ENCODE assay signal across 8 cellular contexts in the genomic region with DNA sequence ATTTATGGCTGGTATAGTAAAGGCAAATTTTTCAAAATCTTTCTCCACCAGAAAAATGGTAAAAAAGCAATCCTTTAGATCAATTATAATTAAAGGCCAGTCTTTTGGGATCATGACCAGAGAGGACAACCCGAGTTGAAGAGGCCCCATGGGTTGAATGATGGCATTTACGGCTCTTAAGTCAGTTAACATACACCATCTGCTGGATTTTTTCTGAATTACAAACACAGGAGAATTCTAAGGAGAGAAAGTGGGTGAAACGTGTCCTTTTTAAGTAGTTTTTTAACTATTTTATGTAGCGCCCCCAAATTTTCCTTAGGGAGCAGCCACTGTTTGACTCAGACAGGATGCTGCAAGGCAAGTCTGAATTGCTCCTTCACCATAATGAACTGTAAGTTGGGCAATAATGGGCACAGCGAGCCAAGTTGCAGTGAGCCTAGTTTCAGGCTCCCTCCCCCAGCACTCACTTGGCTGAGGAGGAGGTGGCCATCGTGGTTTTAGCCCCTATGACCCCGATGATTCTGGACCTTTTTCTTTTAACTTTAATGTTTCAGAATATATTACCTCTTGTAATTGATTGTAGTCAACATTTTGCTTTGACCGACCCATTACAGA. TPM values are rescaled to one million over a fixed set of nuclear protein-coding genes. Genes with fewer than 3 reads are reported as not detected.
DNase-seq lines count a peak whose midpoint lies in the region; ATAC-seq and TF ChIP-seq lines count a peak whose summit lies in the region.

No MANE protein-coding gene starts in this region.

- H3K9me2 ChIP-seq in neural cell (ENCODE audit: insufficient read depth, low read length): no peaks in the 10 kb centered on the region

- H3K36me3 ChIP-seq in neural cell (ENCODE audit: insufficient read depth, low read length): no peaks in the 10 kb centered on the region

- no peak for TF ChIP-seq EP300 in neural cell (conservative IDR thresholded peaks at IDR 0.05; ENCODE audit: poor library complexity, severe bottlenecking)

- no peaks in the 10 kb centered on the region for H3K27me3 Mint-ChIP-seq in effector memory CD8-positive, alpha-beta T cell
- H3K27me3 Mint-ChIP-seq in activated T-helper 1 cell treated with anti-CD3 and anti-CD28 coated beads, Interleukin-12 subunit alpha, Interleukin-12 subunit beta, Interleukin-2, Interleukin-4 antibody, amounts not matched to agents 30 ng/mL and 10 ng/mL and 1 ng/mL, durations not matched to agents 14 hours and 24 hours and 36 hours (ENCODE audit: insufficient read depth): no peaks in the 10 kb centered on the region
- no peaks in the 10 kb centered on the region for H3K27me3 Mint-ChIP-seq in stimulated activated naive CD8-positive, alpha-beta T cell treated with anti-CD3 and anti-CD28 coated beads, Interleukin-15, amount 100 ng/mL, for 72 hours

- no peaks in the 10 kb centered on the region for H3K9me3 ChIP-seq in neural cell (ENCODE audit: low read length)

- no peaks in the 10 kb centered on the region for H3F3A ChIP-seq in neural cell (ENCODE audit: insufficient read depth, low read length, poor library complexity, severe bottlenecking)

- H3K27ac Mint-ChIP-seq in effector memory CD8-positive, alpha-beta T cell: no peak overlapping the region
- no peak overlapping the region for H3K27ac Mint-ChIP-seq in activated T-helper 1 cell treated with anti-CD3 and anti-CD28 coated beads, Interleukin-12 subunit alpha, Interleukin-12 subunit beta, Interleukin-2, Interleukin-4 antibody, amounts not matched to agents 30 ng/mL and 10 ng/mL and 1 ng/mL, durations not matched to agents 14 hours and 24 hours and 36 hours
- H3K27ac Mint-ChIP-seq in stimulated activated naive CD8-positive, alpha-beta T cell treated with anti-CD3 and anti-CD28 coated beads, Interleukin-15, amount 100 ng/mL, for 72 hours: no peak overlapping the region

- H3K79me2 ChIP-seq in neural cell (replicated peaks; ENCODE audit: insufficient read depth, low read length): no peaks in the 10 kb centered on the region

- H3K4me3 Mint-ChIP-seq in effector memory CD8-positive, alpha-beta T cell: no peak overlapping the region
- H3K4me3 Mint-ChIP-seq in activated T-helper 1 cell treated with anti-CD3 and anti-CD28 coated beads, Interleukin-12 subunit alpha, Interleukin-12 subunit beta, Interleukin-2, Interleukin-4 antibody, amounts not matched to agents 30 ng/mL and 10 ng/mL and 1 ng/mL, durations not matched to agents 14 hours and 24 hours and 36 hours: no peak overlapping the region
- no peak overlapping the region for H3K4me3 Mint-ChIP-seq in stimulated activated naive CD8-positive, alpha-beta T cell treated with anti-CD3 and anti-CD28 coated beads, Interleukin-15, amount 100 ng/mL, for 72 hours

- H4K20me1 ChIP-seq in neural cell (ENCODE audit: insufficient read depth): no peaks in the 10 kb centered on the region

- H2AFZ ChIP-seq in neural cell (ENCODE audit: low read depth, low read length): no peak overlapping the region

- peaks cover 8% of the 10 kb centered on the region for H3K36me3 Mint-ChIP-seq in effector memory CD8-positive, alpha-beta T cell (ENCODE audit: insufficient read depth)
- H3K36me3 Mint-ChIP-seq in activated T-helper 1 cell treated with anti-CD3 and anti-CD28 coated beads, Interleukin-12 subunit alpha, Interleukin-12 subunit beta, Interleukin-2, Interleukin-4 antibody, amounts not matched to agents 30 ng/mL and 10 ng/mL and 1 ng/mL, durations not matched to agents 14 hours and 24 hours and 36 hours (ENCODE audit: low read depth): no peaks in the 10 kb centered on the region

- intact Hi-C loops in activated T-helper 1 cell treated with anti-CD3 and anti-CD28 coated beads, Interleukin-12 subunit alpha, Interleukin-12 subunit beta, Interleukin-2, Interleukin-4 antibody, amounts not matched to agents 30 ng/mL and 10 ng/mL and 1 ng/mL, durations not matched to agents 14 hours and 24 hours and 36 hours (cut with micrococcal nuclease): loop anchor here (1.0 kb wide), 1 partner anchor 500 kb away; no protein-coding TSS in a partner anchor

- no peak overlapping the region for H3K4me2 ChIP-seq in neural cell (ENCODE audit: low read length)

- no peak overlapping the region for H3K27ac ChIP-seq in neural cell (ENCODE audit: low read length)

- peak; percentile 41 for ATAC-seq in effector memory CD8-positive, alpha-beta T cell (replicated peaks)
- no peak for ATAC-seq in GM18502 (IDR thresholded peaks at IDR 0.05; ENCODE audit: poor library complexity, unreplicated experiment)
- ATAC-seq in stimulated activated naive CD8-positive, alpha-beta T cell treated with anti-CD3 and anti-CD28 coated beads, Interleukin-15, amount 100 ng/mL, for 72 hours: no peak

- H3K27me3 ChIP-seq in neural cell (ENCODE audit: insufficient read depth, low read depth, low read length): no peaks in the 10 kb centered on the region

- H3K4me1 Mint-ChIP-seq in effector memory CD8-positive, alpha-beta T cell (ENCODE audit: low read depth in 2 of 2): peaks cover 3 to 12% of the 10 kb centered on the region in 2 donors
- no peaks in the 10 kb centered on the region for H3K4me1 Mint-ChIP-seq in activated T-helper 1 cell treated with anti-CD3 and anti-CD28 coated beads, Interleukin-12 subunit alpha, Interleukin-12 subunit beta, Interleukin-2, Interleukin-4 antibody, amounts not matched to agents 30 ng/mL and 10 ng/mL and 1 ng/mL, durations not matched to agents 14 hours and 24 hours and 36 hours (ENCODE audit: low read depth)
- H3K4me1 Mint-ChIP-seq in stimulated activated naive CD8-positive, alpha-beta T cell treated with anti-CD3 and anti-CD28 coated beads, Interleukin-15, amount 100 ng/mL, for 72 hours: no peaks in the 10 kb centered on the region

- peak; percentile 52 for DNase-seq in DMS53 treated with DMSO at 0.1 percent for 48 hours (lab: John Stamatoyannopoulos, UW; ENCODE audit: unreplicated experiment)
- peak; percentile 30 for DNase-seq in NCI-H1105 (lab: John Stamatoyannopoulos, UW)
- DNase-seq in effector memory CD8-positive, alpha-beta T cell: no peak
- no peak for DNase-seq in activated T-helper 1 cell treated with anti-CD3 and anti-CD28 coated beads, Interleukin-12 subunit alpha, Interleukin-12 subunit beta, Interleukin-2, Interleukin-4 antibody, amounts not matched to agents 30 ng/mL and 10 ng/mL and 1 ng/mL, durations not matched to agents 14 hours and 24 hours and 36 hours (ENCODE audit: low spot score)
- no peak for DNase-seq in occipital lobe (lab: John Stamatoyannopoulos, UW)
- DNase-seq in stimulated activated naive CD8-positive, alpha-beta T cell treated with anti-CD3 and anti-CD28 coated beads, Interleukin-15, amount 100 ng/mL, for 72 hours: no peak

- TF ChIP-seq RAD21 in neural cell (conservative IDR thresholded peaks at IDR 0.05): peak; percentile 51

- H3K9ac ChIP-seq in neural cell (ENCODE audit: low read length): no peak overlapping the region

- H3K9me3 Mint-ChIP-seq in effector memory CD8-positive, alpha-beta T cell: no peaks in the 10 kb centered on the region
- H3K9me3 Mint-ChIP-seq in activated T-helper 1 cell treated with anti-CD3 and anti-CD28 coated beads, Interleukin-12 subunit alpha, Interleukin-12 subunit beta, Interleukin-2, Interleukin-4 antibody, amounts not matched to agents 30 ng/mL and 10 ng/mL and 1 ng/mL, durations not matched to agents 14 hours and 24 hours and 36 hours: peaks cover 29% of the 10 kb centered on the region
- no peaks in the 10 kb centered on the region for H3K9me3 Mint-ChIP-seq in stimulated activated naive CD8-positive, alpha-beta T cell treated with anti-CD3 and anti-CD28 coated beads, Interleukin-15, amount 100 ng/mL, for 72 hours

- H3K4me3 ChIP-seq in neural cell (ENCODE audit: low read length): no peak overlapping the region

- TF ChIP-seq CTCF in neural cell (IDR thresholded peaks at IDR 0.05; ENCODE audit: poor library complexity, severe bottlenecking): peak; percentile 40

TF ChIP-seq in neural cell, 6 proteins besides CTCF, POLR2A, EP300 and RAD21:
- TF ChIP-seq, protein P1, sequence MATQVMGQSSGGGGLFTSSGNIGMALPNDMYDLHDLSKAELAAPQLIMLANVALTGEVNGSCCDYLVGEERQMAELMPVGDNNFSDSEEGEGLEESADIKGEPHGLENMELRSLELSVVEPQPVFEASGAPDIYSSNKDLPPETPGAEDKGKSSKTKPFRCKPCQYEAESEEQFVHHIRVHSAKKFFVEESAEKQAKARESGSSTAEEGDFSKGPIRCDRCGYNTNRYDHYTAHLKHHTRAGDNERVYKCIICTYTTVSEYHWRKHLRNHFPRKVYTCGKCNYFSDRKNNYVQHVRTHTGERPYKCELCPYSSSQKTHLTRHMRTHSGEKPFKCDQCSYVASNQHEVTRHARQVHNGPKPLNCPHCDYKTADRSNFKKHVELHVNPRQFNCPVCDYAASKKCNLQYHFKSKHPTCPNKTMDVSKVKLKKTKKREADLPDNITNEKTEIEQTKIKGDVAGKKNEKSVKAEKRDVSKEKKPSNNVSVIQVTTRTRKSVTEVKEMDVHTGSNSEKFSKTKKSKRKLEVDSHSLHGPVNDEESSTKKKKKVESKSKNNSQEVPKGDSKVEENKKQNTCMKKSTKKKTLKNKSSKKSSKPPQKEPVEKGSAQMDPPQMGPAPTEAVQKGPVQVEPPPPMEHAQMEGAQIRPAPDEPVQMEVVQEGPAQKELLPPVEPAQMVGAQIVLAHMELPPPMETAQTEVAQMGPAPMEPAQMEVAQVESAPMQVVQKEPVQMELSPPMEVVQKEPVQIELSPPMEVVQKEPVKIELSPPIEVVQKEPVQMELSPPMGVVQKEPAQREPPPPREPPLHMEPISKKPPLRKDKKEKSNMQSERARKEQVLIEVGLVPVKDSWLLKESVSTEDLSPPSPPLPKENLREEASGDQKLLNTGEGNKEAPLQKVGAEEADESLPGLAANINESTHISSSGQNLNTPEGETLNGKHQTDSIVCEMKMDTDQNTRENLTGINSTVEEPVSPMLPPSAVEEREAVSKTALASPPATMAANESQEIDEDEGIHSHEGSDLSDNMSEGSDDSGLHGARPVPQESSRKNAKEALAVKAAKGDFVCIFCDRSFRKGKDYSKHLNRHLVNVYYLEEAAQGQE (IDR thresholded peaks at IDR 0.05; ENCODE audit: borderline replicate concordance): no peak
- peak; percentile 37 for TF ChIP-seq SMC3 (conservative IDR thresholded peaks at IDR 0.05; ENCODE audit: poor library complexity)

RNA-seq across cellular contexts. Expression of a gene that starts 13.6 kb away (rescaled TPM):
- 6.7 and 11.8 TPM in 2 replicates for polyA plus RNA-seq in neural cell
- 22.2 and 24.1 TPM in 2 replicates for polyA minus RNA-seq in neural cell
- 17.0 and 21.0 TPM in 2 replicates for total RNA-seq in activated T-helper 1 cell treated with anti-CD3 and anti-CD28 coated beads, Interleukin-12 subunit alpha, Interleukin-12 subunit beta, Interleukin-2, Interleukin-4 antibody, amounts not matched to agents 30 ng/mL and 10 ng/mL and 1 ng/mL, durations not matched to agents 14 hours and 24 hours and 36 hours
- 34.5 TPM for total RNA-seq in occipital lobe

RNA-seq across cellular contexts. Expression of a gene that starts 38.1 kb away (rescaled TPM):
- polyA plus RNA-seq in neural cell: 0.59 TPM in 1 of 2 replicates, not detected in the other
- 0.35 TPM in 1 of 2 replicates, not detected in the other for polyA minus RNA-seq in neural cell
- 11.9 and 13.4 TPM in 2 replicates for total RNA-seq in activated T-helper 1 cell treated with anti-CD3 and anti-CD28 coated beads, Interleukin-12 subunit alpha, Interleukin-12 subunit beta, Interleukin-2, Interleukin-4 antibody, amounts not matched to agents 30 ng/mL and 10 ng/mL and 1 ng/mL, durations not matched to agents 14 hours and 24 hours and 36 hours
- total RNA-seq in occipital lobe: 0.31 TPM

Comparison
In these comparisons a context has a peak if more than half of its experiments do, and no peak if none do; other contexts are left out.
1. DNase-seq: peak in DMS53 treated with DMSO at 0.1 percent for 48 hours (single experiment) and NCI-H1105 (single experiment); none in effector memory CD8-positive, alpha-beta T cell (0 of 3), activated T-helper 1 cell treated with anti-CD3 and anti-CD28 coated beads, Interleukin-12 subunit alpha, Interleukin-12 subunit beta, Interleukin-2, Interleukin-4 antibody, amounts not matched to agents 30 ng/mL and 10 ng/mL and 1 ng/mL, durations not matched to agents 14 hours and 24 hours and 36 hours (single experiment), occipital lobe (single experiment) and stimulated activated naive CD8-positive, alpha-beta T cell treated with anti-CD3 and anti-CD28 coated beads, Interleukin-15, amount 100 ng/mL, for 72 hours (0 of 2).